8 cellular contexts compared by ENCODE assay signal in genomic region chr9:129610473-129611301, GRCh38.
DNase-seq lines count a peak whose midpoint lies in the region; ATAC-seq and TF ChIP-seq lines count a peak whose summit lies in the region.

No MANE protein-coding gene starts in this region.

- ATAC-seq in HG02885 (IDR thresholded peaks at IDR 0.05; ENCODE audit: poor library complexity, unreplicated experiment) (peak; percentile 57), GM19035 (IDR thresholded peaks at IDR 0.05; ENCODE audit: unreplicated experiment) (no peak)

- H3K27me3 ChIP-seq in OCI-LY3 (ENCODE audit: low read depth, low read length) (peaks cover 22% of the 10 kb centered on the region), mucosa of rectum (ENCODE audit: control insufficient read depth in 2 of 2, insufficient read depth in 2 of 2, low read length in 2 of 2) (no peaks in the 10 kb centered on the region)

- peak overlapping the region; percentile 86 for H3K4me2 ChIP-seq in OCI-LY3 (ENCODE audit: low read length)

- H3K9me3 ChIP-seq in OCI-LY3 (ENCODE audit: insufficient read depth, low read length): no peaks in the 10 kb centered on the region
- no peaks in the 10 kb centered on the region for H3K9me3 ChIP-seq in mucosa of rectum (ENCODE audit: control insufficient read depth in 2 of 2, low read length in 2 of 2)

- H3K27ac ChIP-seq in OCI-LY3 (ENCODE audit: low read length) (no peak overlapping the region), mucosa of rectum (ENCODE audit: low read depth in 2 of 2, low read length in 2 of 2) (peak overlapping the region; percentile 84 to 86)

- H3K9ac ChIP-seq in OCI-LY3 (ENCODE audit: low read length) (peak overlapping the region; percentile 68), mucosa of rectum (ENCODE audit: low read depth in 1 of 2, low read length in 2 of 2) (peak overlapping the region; percentile 78 to 79)

- H3K36me3 ChIP-seq in OCI-LY3 (replicated peaks; ENCODE audit: low read depth, low read length): no peaks in the 10 kb centered on the region
- H3K36me3 ChIP-seq in mucosa of rectum (ENCODE audit: control insufficient read depth in 2 of 2, insufficient read depth in 2 of 2, low read length in 2 of 2): no peaks in the 10 kb centered on the region

- H3K79me2 ChIP-seq in OCI-LY3 (ENCODE audit: low read length): no peaks in the 10 kb centered on the region

- H3K4me1 ChIP-seq in OCI-LY3 (ENCODE audit: low read length) (peaks cover 9% of the 10 kb centered on the region), mucosa of rectum (ENCODE audit: control insufficient read depth in 2 of 2, insufficient read depth in 2 of 2, low read length in 2 of 2) (peaks cover 28 to 34% of the 10 kb centered on the region in 2 donors)

- TF ChIP-seq CTCF in OCI-LY3 (IDR thresholded peaks at IDR 0.05; ENCODE audit: low read depth, low read length): peak; percentile 83
- peak; percentile 78 for TF ChIP-seq CTCF in epithelial cell of esophagus (IDR thresholded peaks at IDR 0.05; ENCODE audit: insufficient read depth, low read depth, low read length, missing control alignments)

- H3K4me3 ChIP-seq in OCI-LY3 (ENCODE audit: low read length) (peak overlapping the region; percentile 84), epithelial cell of esophagus (ENCODE audit: low read length) (peak overlapping the region; percentile 54), mucosa of rectum (ENCODE audit: low read length in 2 of 2) (peak overlapping the region; percentile 78 to 82)

- H4K20me1 ChIP-seq in OCI-LY3 (ENCODE audit: insufficient read depth, low read length): no peaks in the 10 kb centered on the region

- H2AFZ ChIP-seq in OCI-LY3 (ENCODE audit: low read depth, low read length): peak overlapping the region; percentile 55

- peak; percentile 70 for DNase-seq in EL
- DNase-seq in activated T-cell treated with anti-CD3 and anti-CD28 coated beads for 48 hours (ENCODE audit: low read depth): peak; percentile 68
- DNase-seq in epithelial cell of esophagus (ENCODE audit: low read depth): peak; percentile 55
- peak; percentile 56 to 59 for DNase-seq in stimulated activated CD8-positive, alpha-beta memory T cell treated with anti-CD3 and anti-CD28 coated beads, Interleukin-7, amount 100 ng/mL, for 1 hour (ENCODE audit: low read depth in 2 of 2)
